Comparison of ENCODE assay signal across 1 cellular context in the genomic region with DNA sequence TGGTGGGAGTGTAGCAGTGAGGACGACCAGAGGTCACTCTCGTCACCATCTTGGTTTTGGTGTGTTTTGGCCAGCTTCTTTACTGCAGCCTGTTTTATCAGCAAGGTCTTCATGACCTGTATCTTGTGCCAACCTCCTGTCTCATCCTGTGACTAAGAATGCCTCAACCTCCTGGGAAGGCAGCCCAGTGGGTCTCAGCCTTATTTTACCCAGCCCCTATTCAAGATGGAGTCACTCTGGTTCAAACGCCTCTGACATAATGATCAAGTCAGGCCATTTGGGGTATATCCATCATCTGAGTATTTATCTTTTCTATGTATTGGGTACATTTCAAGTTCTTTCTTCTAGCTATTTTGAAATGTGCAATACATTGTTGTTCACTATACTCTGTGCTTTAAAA.
TF ChIP-seq lines count a peak whose summit lies in the region.

No MANE protein-coding gene starts in this region.

TF ChIP-seq in WTC11, 78 proteins besides CTCF, POLR2A, EP300 and RAD21:
- TF ChIP-seq, protein P1, sequence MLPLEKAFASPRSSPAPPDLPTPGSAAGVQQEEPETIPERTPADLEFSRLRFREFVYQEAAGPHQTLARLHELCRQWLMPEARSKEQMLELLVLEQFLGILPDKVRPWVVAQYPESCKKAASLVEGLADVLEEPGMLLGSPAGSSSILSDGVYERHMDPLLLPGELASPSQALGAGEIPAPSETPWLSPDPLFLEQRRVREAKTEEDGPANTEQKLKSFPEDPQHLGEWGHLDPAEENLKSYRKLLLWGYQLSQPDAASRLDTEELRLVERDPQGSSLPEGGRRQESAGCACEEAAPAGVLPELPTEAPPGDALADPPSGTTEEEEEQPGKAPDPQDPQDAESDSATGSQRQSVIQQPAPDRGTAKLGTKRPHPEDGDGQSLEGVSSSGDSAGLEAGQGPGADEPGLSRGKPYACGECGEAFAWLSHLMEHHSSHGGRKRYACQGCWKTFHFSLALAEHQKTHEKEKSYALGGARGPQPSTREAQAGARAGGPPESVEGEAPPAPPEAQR (CRISPR knock-in tag; IDR thresholded peaks at IDR 0.05), result peak; percentile 71; the same call in 1 of the 2 replicates
- TF ChIP-seq ZNF423 (CRISPR knock-in tag; IDR thresholded peaks at IDR 0.05), result peak; percentile 29
- peak; percentile 77; the same call in 1 of the 2 replicates for TF ChIP-seq MXD4 (CRISPR knock-in tag; IDR thresholded peaks at IDR 0.05; ENCODE audit: borderline replicate concordance)
